ENCODE assay signal across 1 cellular context in the genomic region with DNA sequence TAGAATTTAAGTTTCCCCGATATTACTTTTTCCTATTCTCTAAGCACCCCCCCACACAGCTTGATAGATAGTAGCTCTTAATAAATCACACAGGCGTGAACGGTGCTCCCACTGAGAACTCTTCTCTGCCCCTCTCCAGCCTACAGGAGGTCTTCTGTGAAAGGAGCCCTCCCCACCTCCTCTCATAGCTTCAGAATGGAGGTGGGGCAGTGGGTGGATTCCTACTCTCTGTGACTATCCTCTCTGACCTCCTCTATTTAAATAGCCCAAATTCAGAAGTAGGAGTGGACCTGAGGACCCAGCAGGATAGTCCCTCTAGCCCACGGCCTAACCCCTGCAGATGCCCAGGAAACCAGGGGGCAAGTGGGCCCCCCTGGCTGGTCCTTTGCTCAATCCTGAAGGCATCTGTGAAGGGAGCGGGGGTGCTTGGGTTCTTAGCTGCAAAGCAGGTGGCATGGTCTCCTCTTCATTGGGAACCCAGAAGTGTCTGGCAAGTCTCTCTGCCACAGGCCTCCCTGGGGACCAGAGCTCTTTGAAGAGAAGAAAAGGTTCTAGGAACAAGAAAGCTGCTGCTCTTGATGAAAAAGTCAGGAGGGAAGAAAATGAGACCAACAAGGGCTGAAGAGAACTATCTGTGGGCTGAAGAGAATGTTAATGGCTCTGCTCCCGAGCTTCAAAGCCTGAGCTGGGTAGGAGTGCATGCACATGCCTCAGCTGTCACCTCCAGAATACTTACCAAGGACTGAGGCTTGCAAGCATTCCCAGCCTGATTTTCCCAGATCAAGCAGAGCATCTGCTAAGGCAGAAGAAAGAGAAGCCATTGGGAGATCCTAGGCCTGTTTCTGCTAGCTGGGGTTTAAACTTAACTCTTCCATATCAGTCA.
TF ChIP-seq lines count a peak whose summit lies in the region.

No MANE protein-coding gene starts in this region.

TF ChIP-seq in GM12878, 131 proteins besides CTCF, POLR2A, EP300 and RAD21:
- TF ChIP-seq, protein P1, sequence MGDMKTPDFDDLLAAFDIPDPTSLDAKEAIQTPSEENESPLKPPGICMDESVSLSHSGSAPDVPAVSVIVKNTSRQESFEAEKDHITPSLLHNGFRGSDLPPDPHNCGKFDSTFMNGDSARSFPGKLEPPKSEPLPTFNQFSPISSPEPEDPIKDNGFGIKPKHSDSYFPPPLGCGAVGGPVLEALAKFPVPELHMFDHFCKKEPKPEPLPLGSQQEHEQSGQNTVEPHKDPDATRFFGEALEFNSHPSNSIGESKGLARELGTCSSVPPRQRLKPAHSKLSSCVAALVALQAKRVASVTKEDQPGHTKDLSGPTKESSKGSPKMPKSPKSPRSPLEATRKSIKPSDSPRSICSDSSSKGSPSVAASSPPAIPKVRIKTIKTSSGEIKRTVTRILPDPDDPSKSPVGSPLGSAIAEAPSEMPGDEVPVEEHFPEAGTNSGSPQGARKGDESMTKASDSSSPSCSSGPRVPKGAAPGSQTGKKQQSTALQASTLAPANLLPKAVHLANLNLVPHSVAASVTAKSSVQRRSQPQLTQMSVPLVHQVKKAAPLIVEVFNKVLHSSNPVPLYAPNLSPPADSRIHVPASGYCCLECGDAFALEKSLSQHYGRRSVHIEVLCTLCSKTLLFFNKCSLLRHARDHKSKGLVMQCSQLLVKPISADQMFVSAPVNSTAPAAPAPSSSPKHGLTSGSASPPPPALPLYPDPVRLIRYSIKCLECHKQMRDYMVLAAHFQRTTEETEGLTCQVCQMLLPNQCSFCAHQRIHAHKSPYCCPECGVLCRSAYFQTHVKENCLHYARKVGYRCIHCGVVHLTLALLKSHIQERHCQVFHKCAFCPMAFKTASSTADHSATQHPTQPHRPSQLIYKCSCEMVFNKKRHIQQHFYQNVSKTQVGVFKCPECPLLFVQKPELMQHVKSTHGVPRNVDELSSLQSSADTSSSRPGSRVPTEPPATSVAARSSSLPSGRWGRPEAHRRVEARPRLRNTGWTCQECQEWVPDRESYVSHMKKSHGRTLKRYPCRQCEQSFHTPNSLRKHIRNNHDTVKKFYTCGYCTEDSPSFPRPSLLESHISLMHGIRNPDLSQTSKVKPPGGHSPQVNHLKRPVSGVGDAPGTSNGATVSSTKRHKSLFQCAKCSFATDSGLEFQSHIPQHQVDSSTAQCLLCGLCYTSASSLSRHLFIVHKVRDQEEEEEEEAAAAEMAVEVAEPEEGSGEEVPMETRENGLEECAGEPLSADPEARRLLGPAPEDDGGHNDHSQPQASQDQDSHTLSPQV (IDR thresholded peaks at IDR 0.05) = no peak
- TF ChIP-seq MEF2B (IDR thresholded peaks at IDR 0.05; ENCODE audit: partially characterized antibody, poor library complexity, severe bottlenecking) (peak; percentile 51), ATF7 (IDR thresholded peaks at IDR 0.05; ENCODE audit: low read depth) (no peak)
TF ChIP-seq in GM12878: peak in this region for 1.
